15 cellular contexts compared by ENCODE assay signal in genomic region chr9:73137286-73137899, GRCh38. TPM values are rescaled to one million over a fixed set of nuclear protein-coding genes. Genes with fewer than 3 reads are reported as not detected.
DNase-seq lines count a peak whose midpoint lies in the region; ATAC-seq, FAIRE-seq and TF ChIP-seq lines count a peak whose summit lies in the region.
"Had no signal": no experiment of that assay in that cellular context is flagged by ENCODE, and none has a peak within 500 bp of the region (broad histone marks: within the 10 kb centered on the region; RNA-seq: fewer than 3 reads in every experiment).

No MANE protein-coding gene starts in this region.

- H3K36me3 ChIP-seq in body of pancreas (replicated peaks in 1 of 2; ENCODE audit: insufficient read depth in 1 of 2, low read depth in 2 of 2) (no peaks in the 10 kb centered on the region), HepG2 (replicated peaks in 1 of 2; ENCODE audit: control insufficient read depth in 1 of 2, insufficient read depth in 2 of 2, low read length in 2 of 2) (no peaks in the 10 kb centered on the region)

- ATAC-seq in body of pancreas (peak; percentile 50), HepG2 (no peak), HG02870 (IDR thresholded peaks at IDR 0.05; ENCODE audit: unreplicated experiment) (no peak)
- ATAC-seq: activated CD8-positive, alpha-beta T cell treated with anti-CD3 and anti-CD28 coated beads, Interleukin-2, amount 10 ng/mL, durations not matched to agents 7 days and 5 days; activated naive CD4-positive, alpha-beta T cell treated with anti-CD3 and anti-CD28 coated beads, Interleukin-2, amount 50 U/mL, for 72 hours; T-helper 17 cell had no signal

- intact Hi-C loops in body of pancreas (cut with DNase I), result no loop called here
- intact Hi-C loops in HepG2 (cut with micrococcal nuclease; ENCODE audit: unreplicated experiment), result no loop called here
- intact Hi-C loops in posterior cingulate gyrus (cut with DNase I), result no loop called here

- no peak overlapping the region for H2AFZ ChIP-seq in HepG2 (ENCODE audit: low read length)

- no peaks in the 10 kb centered on the region for H4K20me1 ChIP-seq in HepG2 (ENCODE audit: insufficient read depth, low read length)

- H3K9me3 ChIP-seq in body of pancreas, result no peaks in the 10 kb centered on the region
- no peaks in the 10 kb centered on the region for H3K9me3 ChIP-seq in HepG2 (ENCODE audit: low read length)

- CTCF ChIA-PET in HepG2 (lab: Yijun Ruan, JAX; ENCODE audit: low intra/inter-chr PET ratio, low total read pairs), result no interaction called here

- DNase-seq in NCI-H748 (lab: John Stamatoyannopoulos, UW; ENCODE audit: unreplicated experiment), result peak; percentile 18
- no peak for DNase-seq in NCI-H748 treated with DMSO at 0.1 percent for 48 hours (lab: John Stamatoyannopoulos, UW)
- no peak for DNase-seq in body of pancreas
- no peak for DNase-seq in HepG2 (ENCODE audit: low spot score)
- no peak for DNase-seq in posterior cingulate gyrus
- DNase-seq in SKM-1 treated with dmso at 0.1 percent for 144 hours (lab: John Stamatoyannopoulos, UW; ENCODE audit: unreplicated experiment), result no peak
- DNase-seq in HuH-7.5 (ENCODE audit: low spot score), result no peak
- DNase-seq: activated CD8-positive, alpha-beta T cell treated with anti-CD3 and anti-CD28 coated beads, Interleukin-2, amount 10 ng/mL, durations not matched to agents 7 days and 5 days; dermis blood vessel endothelial cell; EL; glutamatergic neuron; substantia nigra; T-helper 17 cell had no signal

- no peaks in the 10 kb centered on the region for H3K79me2 ChIP-seq in HepG2 (ENCODE audit: insufficient read depth, low read length)

- H3K9ac ChIP-seq in HepG2 (ENCODE audit: insufficient read depth, low read depth, low read length), result no peak overlapping the region

- H3K4me3 ChIP-seq in body of pancreas (no peak overlapping the region), HepG2 (replicated peaks in 1 of 3; ENCODE audit: insufficient read depth in 1 of 3, low read depth in 2 of 3, low read length in 3 of 3) (no peak overlapping the region)

- H3K27me3 ChIP-seq in body of pancreas (no peaks in the 10 kb centered on the region), HepG2 (ENCODE audit: control insufficient read depth in 1 of 2, insufficient read depth in 2 of 2, low read length in 2 of 2) (0 out of 5 replicates have a peak, but pooled peaks cover 0 to 2% of the 10 kb centered on the region in 2 experiments)

- in situ Hi-C loops in HepG2 (cut with HindIII; ENCODE audit: extremely low pct_ligation_motif_present, low pct_unique_long_range_greater_than_20kb), result no loop called here

- no peak for FAIRE-seq in HepG2 (lab: Jason Lieb, UNC)

- no peak overlapping the region for H3K4me2 ChIP-seq in HepG2 (ENCODE audit: low read depth, low read length)

- peak overlapping the region in 2 of 4 donors; percentile 36 to 38 for H3K27ac ChIP-seq in body of pancreas
- H3K27ac ChIP-seq in HepG2 (ENCODE audit: extremely low read length, insufficient read depth, low read length), result no peak overlapping the region

- TF ChIP-seq EP300 in HepG2 (IDR thresholded peaks at IDR 0.05; ENCODE audit: low read depth in 2 of 2, low read length in 2 of 2) (no peak), HepG2 (CRISPR knock-in tag; IDR thresholded peaks at IDR 0.05; ENCODE audit: borderline replicate concordance) (no peak)

- peaks cover 4% of the 10 kb centered on the region for H3K4me1 ChIP-seq in body of pancreas
- no peaks in the 10 kb centered on the region for H3K4me1 ChIP-seq in HepG2 (ENCODE audit: insufficient read depth, low read length)

- POLR2A ChIA-PET in HepG2 (lab: Yijun Ruan, JAX), result no interaction called here

- no peak for TF ChIP-seq POLR2A in body of pancreas (IDR thresholded peaks at IDR 0.05)
- TF ChIP-seq POLR2A in HepG2 (IDR thresholded peaks at IDR 0.05; ENCODE audit: insufficient read depth in 1 of 2, low read depth in 2 of 2, low read length in 2 of 2), result no peak

- TF ChIP-seq RAD21 in HepG2 (CRISPR knock-in tag; IDR thresholded peaks at IDR 0.05), result no peak

- TF ChIP-seq CTCF in body of pancreas (IDR thresholded peaks at IDR 0.05) (no peak), HepG2 (CRISPR knock-in tag; IDR thresholded peaks at IDR 0.05) (no peak)

- WGBS in body of pancreas, 2 donors, result 34 to 43% methylated on average over 4 of the region's 4 CpGs
- WGBS in HepG2 (ENCODE audit: low lambda C conversion rate), result 14% methylated on average over 4 of the region's 4 CpGs

- no TSS peak for BruUV-seq in HepG2 (replicated peaks; lab: Mats Ljungman, UMichigan)

TF ChIP-seq in HepG2, 621 proteins besides CTCF, POLR2A, EP300 and RAD21:
- TF ChIP-seq NRL (CRISPR knock-in tag; IDR thresholded peaks at IDR 0.05; ENCODE audit: borderline replicate concordance), result no peak
- no peak for TF ChIP-seq SP1 (IDR thresholded peaks at IDR 0.05)
- TF ChIP-seq SP1 (CRISPR knock-in tag; IDR thresholded peaks at IDR 0.05), result no peak
- TF ChIP-seq ZNF629 (CRISPR knock-in tag; conservative IDR thresholded peaks at IDR 0.05), result no peak
- TF ChIP-seq HOXA3 (CRISPR knock-in tag; IDR thresholded peaks at IDR 0.05), result no peak
- TF ChIP-seq RARA (CRISPR knock-in tag; IDR thresholded peaks at IDR 0.05), result no peak
- TF ChIP-seq ATF7 (IDR thresholded peaks at IDR 0.05), result peak; percentile 59; the same call in 1 of the 2 replicates
- no peak for TF ChIP-seq ATF7 (CRISPR knock-in tag; IDR thresholded peaks at IDR 0.05)

RNA-seq across cellular contexts. Expression of gene ANXA1, which starts 14.3 kb away (rescaled TPM):
- total RNA-seq in body of pancreas (10 to 100 TPM; 37.9 to 44.8 TPM), HepG2 (2016; rRNA removed; fragmentation: Illumina TruSeq; extraction: Trizol) (0.20 and 0.24 TPM in 2 replicates)
- not detected in 2 replicates for total RNA-seq in HepG2 (2016; cell fraction: cytosol; rRNA removed; fragmentation: Illumina TruSeq; extraction: Trizol; ENCODE audit: low read depth)
- not detected in 2 replicates for total RNA-seq in HepG2 (2016; cell fraction: insoluble cytoplasmic fraction; rRNA removed; fragmentation: Illumina TruSeq; extraction: Trizol)
- not detected in 2 replicates for total RNA-seq in HepG2 (2016; cell fraction: membrane; rRNA removed; fragmentation: Illumina TruSeq; extraction: Trizol)
- total RNA-seq in HepG2 (2016; cell fraction: nucleus; rRNA removed; fragmentation: Illumina TruSeq; extraction: Trizol), result not detected in 2 replicates
- 0.13 and 0.15 TPM in 2 replicates for polyA plus RNA-seq in HepG2 (2011; rRNA removed)
- 0.05 and 0.14 TPM in 2 replicates for polyA plus RNA-seq in HepG2 (2011; cell fraction: cytosol; rRNA removed)
- not detected in 2 replicates for polyA plus RNA-seq in HepG2 (2011; cell fraction: nucleus; rRNA removed)
- not detected in 2 replicates for polyA plus RNA-seq in HepG2 (2012)
- not detected in 2 replicates for polyA plus RNA-seq in HepG2 (2016; cell fraction: cytosol; fragmentation: Illumina TruSeq; extraction: Trizol; ENCODE audit: low read depth)
- polyA plus RNA-seq in HepG2 (2016; cell fraction: insoluble cytoplasmic fraction; fragmentation: Illumina TruSeq; extraction: Trizol; ENCODE audit: low read depth), result 0.15 and 0.21 TPM in 2 replicates
- polyA plus RNA-seq in HepG2 (2016; cell fraction: membrane; fragmentation: Illumina TruSeq; extraction: Trizol; ENCODE audit: low read depth), result not detected in 2 replicates
- 0.65 TPM in 1 of 2 replicates, not detected in the other for polyA plus RNA-seq in HepG2 (2016; cell fraction: nucleus; fragmentation: Illumina TruSeq; extraction: Trizol; ENCODE audit: insufficient read depth, low read depth)
- polyA minus RNA-seq in HepG2 (2011; rRNA and poly(A)+ RNA removed; ENCODE audit: low replicate concordance), result 0.52 and 145 TPM in 2 replicates
- polyA minus RNA-seq in HepG2 (2011; cell fraction: cytosol; rRNA and poly(A)+ RNA removed), result not detected in 2 replicates
- polyA minus RNA-seq in HepG2 (2011; cell fraction: nucleus; rRNA and poly(A)+ RNA removed), result 0.90 TPM in 1 of 2 replicates, not detected in the other

Comparison
In these comparisons a context has a peak if more than half of its experiments do, and no peak if none do; other contexts are left out.
1. RNA of gene ANXA1, which starts 14.3 kb away (total RNA-seq): 37.9 to 44.8 TPM in body of pancreas; 0.20 to 0.24 TPM in HepG2; every median in the first group is over 10 times any median in the second.